1 cellular context compared by ENCODE assay signal in the genomic region with DNA sequence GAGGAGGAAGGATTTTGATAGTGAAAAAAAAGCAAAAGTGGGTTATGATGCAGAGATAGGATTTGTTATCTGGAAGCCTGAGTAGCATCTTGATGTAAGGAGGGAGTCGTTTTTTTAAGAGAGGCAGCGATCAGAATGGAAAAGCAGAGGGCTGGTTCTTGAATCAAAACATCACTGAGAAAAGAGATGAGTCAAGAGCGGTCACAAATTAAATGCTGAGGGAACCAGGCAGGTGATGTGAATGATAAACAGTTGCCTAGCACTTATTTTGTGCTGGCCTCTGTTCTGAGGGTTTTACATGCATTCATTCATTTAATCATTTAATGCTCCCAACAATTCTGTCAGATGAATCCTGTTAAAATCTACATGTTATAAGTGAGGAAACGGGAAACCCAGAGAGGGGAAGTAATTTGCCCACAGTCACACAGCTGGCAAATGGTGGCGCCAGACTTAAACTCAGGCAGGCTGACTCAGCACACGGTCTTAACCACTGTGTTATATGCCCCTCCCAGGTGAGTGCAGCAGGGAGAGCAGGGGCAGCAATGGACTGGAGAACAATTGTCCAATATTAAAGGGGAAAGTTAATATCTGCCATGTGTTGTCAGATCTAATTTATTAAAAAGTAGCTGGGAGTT.
TF ChIP-seq lines count a peak whose summit lies in the region.

No MANE protein-coding gene starts in this region.

TF ChIP-seq in H1, 55 proteins besides CTCF, POLR2A, EP300 and RAD21:
- TF ChIP-seq BACH1 (IDR thresholded peaks at IDR 0.05; ENCODE audit: low read length) (peak; percentile 62), SP4 (IDR thresholded peaks at IDR 0.05; ENCODE audit: low read length) (no peak), MAFK (IDR thresholded peaks at IDR 0.05; ENCODE audit: low read depth, low read length) (peak; percentile 28; the same call in 1 of the 2 replicates)
